ENCODE assay signal across 8 cellular contexts in genomic region chr1:36703526-36704208, GRCh38.
DNase-seq lines count a peak whose midpoint lies in the region; ATAC-seq, FAIRE-seq and TF ChIP-seq lines count a peak whose summit lies in the region.

No MANE protein-coding gene starts in this region.

- no peaks in the 10 kb centered on the region for H3K9me3 ChIP-seq in endothelial cell of umbilical vein (replicated peaks; ENCODE audit: control insufficient read depth, insufficient read depth, low read length)

- DNase-seq in DMS153 (lab: John Stamatoyannopoulos, UW) (peak; percentile 94), HT1080 (ENCODE audit: low read depth) (peak; percentile 67), NCI-H82 (lab: John Stamatoyannopoulos, UW) (peak; percentile 96), endothelial cell of umbilical vein (ENCODE audit: low read depth, low spot score) (peak; percentile 73), midbrain (lab: John Stamatoyannopoulos, UW) (peak; percentile 88)
- DNase-seq in activated CD8-positive, alpha-beta memory T cell treated with anti-CD3 and anti-CD28 coated beads for 48 hours (ENCODE audit: low read depth in 2 of 3, low spot score in 2 of 3), result peak; percentile 41 to 47 (median 42)
- peak; percentile 3 to 5 for DNase-seq in stimulated activated CD8-positive, alpha-beta memory T cell treated with anti-CD3 and anti-CD28 coated beads, Interleukin-7, amount 100 ng/mL, for 1 hour (ENCODE audit: low read depth in 2 of 2)

- ATAC-seq in HG03135 (IDR thresholded peaks at IDR 0.05; ENCODE audit: unreplicated experiment), result no peak

- CTCF ChIA-PET in endothelial cell of umbilical vein (lab: Charles Lee), result interaction anchor here (0.6 to 3.1 kb wide), 10 partner anchors 10 to 733 kb away, joined by 3 to 14 read pairs (median 4); no protein-coding TSS in a partner anchor

- dilution Hi-C loops in endothelial cell of umbilical vein (cut with MboI; ENCODE audit: extremely low pct_ligation_motif_present, low sequenced_read_pairs), result no loop called here

- TF ChIP-seq POLR2A in endothelial cell of umbilical vein (IDR thresholded peaks at IDR 0.05; ENCODE audit: low read depth, low read length), result no peak

- no peaks in the 10 kb centered on the region for H3K9me1 ChIP-seq in endothelial cell of umbilical vein (replicated peaks; ENCODE audit: control insufficient read depth, extremely low read depth, insufficient read depth, low read length)

- peak; percentile 92 to 98 for TF ChIP-seq CTCF in endothelial cell of umbilical vein (IDR thresholded peaks at IDR 0.05; ENCODE audit: extremely low read depth in 1 of 2, insufficient read depth in 1 of 2, low read depth in 1 of 2, low read length in 2 of 2)

- peak; percentile 75 for FAIRE-seq in endothelial cell of umbilical vein (lab: Jason Lieb, UNC)

- no peaks in the 10 kb centered on the region for H3K36me3 ChIP-seq in endothelial cell of umbilical vein (ENCODE audit: control insufficient read depth in 2 of 2, extremely low read depth in 1 of 2, insufficient read depth in 2 of 2, low read length in 2 of 2)

- intact Hi-C loops in endothelial cell of umbilical vein (cut with micrococcal nuclease), result loop anchor here (1.0 to 10.0 kb wide), 9 partner anchors 104 to 731 kb away; no protein-coding TSS in a partner anchor

- no peaks in the 10 kb centered on the region for H3K27me3 ChIP-seq in endothelial cell of umbilical vein (ENCODE audit: control insufficient read depth in 2 of 2, insufficient read depth in 2 of 2, low read length in 2 of 2)

- H4K20me1 ChIP-seq in endothelial cell of umbilical vein (replicated peaks; ENCODE audit: control insufficient read depth, extremely low read depth, insufficient read depth, low read length), result no peaks in the 10 kb centered on the region

- no peaks in the 10 kb centered on the region for H3K79me2 ChIP-seq in endothelial cell of umbilical vein (ENCODE audit: control insufficient read depth, insufficient read depth, low read length)

- no peak overlapping the region for H3K27ac ChIP-seq in endothelial cell of umbilical vein (ENCODE audit: insufficient read depth, low read depth, low read length)

- no peak overlapping the region for H3K9ac ChIP-seq in endothelial cell of umbilical vein (replicated peaks; ENCODE audit: extremely low read depth, insufficient read depth, low read length)

- POLR2A ChIA-PET in endothelial cell of umbilical vein (lab: Charles Lee), result no interaction called here

- no peak overlapping the region for H2AFZ ChIP-seq in endothelial cell of umbilical vein (ENCODE audit: low read depth, low read length)

- H3K4me1 ChIP-seq in endothelial cell of umbilical vein (ENCODE audit: control insufficient read depth, extremely low read depth, insufficient read depth, low read length), result no peaks in the 10 kb centered on the region

- BruUV-seq in endothelial cell of umbilical vein (replicated peaks; lab: Mats Ljungman, UMichigan), result no TSS peak

- no peak overlapping the region for H3K4me3 ChIP-seq in endothelial cell of umbilical vein (replicated peaks in 1 of 3; ENCODE audit: insufficient read depth in 1 of 3, low read depth in 1 of 3, low read length in 3 of 3)

- no peak overlapping the region for H3K4me2 ChIP-seq in endothelial cell of umbilical vein (ENCODE audit: insufficient read depth, low read length)

TF ChIP-seq in endothelial cell of umbilical vein, 7 proteins besides CTCF, POLR2A, EP300 and RAD21:
- TF ChIP-seq GATA2 (IDR thresholded peaks at IDR 0.05; ENCODE audit: insufficient read depth, insufficient read length, low read depth, low read length) (no peak), FOS (IDR thresholded peaks at IDR 0.05; ENCODE audit: borderline replicate concordance, insufficient read depth, low read length) (no peak), MAX (IDR thresholded peaks at IDR 0.05; ENCODE audit: insufficient read depth, insufficient read length) (peak; percentile 15)

Comparison
In these comparisons a context has a peak if more than half of its experiments do, and no peak if none do; other contexts are left out.
1. DNase-seq: peak in every context shown above with its lines; median percentile 96 in NCI-H82; 94 in DMS153; 88 in midbrain; 73 in endothelial cell of umbilical vein; 67 in HT1080; 42 in activated CD8-positive, alpha-beta memory T cell treated with anti-CD3 and anti-CD28 coated beads for 48 hours; 4 in stimulated activated CD8-positive, alpha-beta memory T cell treated with anti-CD3 and anti-CD28 coated beads, Interleukin-7, amount 100 ng/mL, for 1 hour.